ENCODE assay signal across 8 cellular contexts in the genomic region with DNA sequence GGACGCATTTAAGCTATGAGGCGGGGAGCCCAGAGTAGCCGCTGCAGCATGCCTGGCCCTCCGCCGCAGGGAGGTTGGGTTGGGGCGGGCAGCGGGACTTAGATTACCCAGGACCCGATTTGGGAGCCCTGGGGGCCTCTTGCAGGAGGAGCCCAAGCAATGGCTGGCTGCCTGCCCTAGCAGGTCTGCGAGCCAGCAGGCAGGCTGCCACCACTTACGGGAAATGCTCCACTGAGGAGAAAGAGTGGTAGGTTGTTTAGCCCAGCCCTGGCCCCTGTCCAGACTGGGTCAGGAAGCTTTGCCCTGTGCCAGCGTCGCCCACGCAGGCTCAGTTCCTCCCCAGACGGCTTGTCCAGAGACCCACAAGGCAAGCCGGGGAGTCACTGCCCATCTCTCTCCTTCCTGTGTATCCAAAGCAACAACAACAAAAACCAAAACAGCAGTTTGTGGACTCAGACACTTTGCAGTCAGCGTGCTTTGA. TPM values are rescaled to one million over a fixed set of nuclear protein-coding genes. Genes with fewer than 3 reads are reported as not detected.
DNase-seq lines count a peak whose midpoint lies in the region; ATAC-seq and TF ChIP-seq lines count a peak whose summit lies in the region.

No MANE protein-coding gene starts in this region.

- no TSS peak for BruUV-seq in PC-3 (replicated peaks; lab: Mats Ljungman, UMichigan)

- ATAC-seq in PC-3 (peak; percentile 71), HG02973 (IDR thresholded peaks at IDR 0.05; ENCODE audit: unreplicated experiment) (no peak), GM21447 (IDR thresholded peaks at IDR 0.05; ENCODE audit: unreplicated experiment) (no peak)

- H3K9me3 ChIP-seq in BLaER1 treated with 17β-estradiol and CSF1 and Interleukin-3, amounts not matched to agents 10 nM and 100 nM (replicated peaks in 1 of 11), result no peaks in the 10 kb centered on the region
- H3K9me3 ChIP-seq in PC-3 (ENCODE audit: low read length), result no peaks in the 10 kb centered on the region
- H3K9me3 ChIP-seq in esophagus (ENCODE audit: control insufficient read depth in 2 of 2, insufficient read depth in 1 of 2, low read depth in 1 of 2, low read length in 1 of 2), result no peaks in the 10 kb centered on the region
- no peaks in the 10 kb centered on the region for H3K9me3 ChIP-seq in muscle layer of colon (ENCODE audit: low read length)

- intact Hi-C loops in PC-3 (cut with micrococcal nuclease), result no loop called here

- H3K79me2 ChIP-seq in PC-3 (ENCODE audit: low read length), result no peaks in the 10 kb centered on the region

- peak overlapping the region; percentile 33 to 87 (median 63); a peak in 21 of 22 replicates for H3K27ac ChIP-seq in BLaER1 treated with 17β-estradiol and CSF1 and Interleukin-3, amounts not matched to agents 10 nM and 100 nM
- no peak overlapping the region for H3K27ac ChIP-seq in PC-3 (ENCODE audit: low read length)
- peak overlapping the region; percentile 74 to 84 for H3K27ac ChIP-seq in esophagus (ENCODE audit: low read depth in 2 of 2, low read length in 1 of 2)
- H3K27ac ChIP-seq in muscle layer of colon (ENCODE audit: low read depth, low read length), result peak overlapping the region; percentile 96

- WGBS in esophagus, 2 donors, result 11 to 14% methylated on average over 16 of the region's 16 CpGs

- H3K4me3 ChIP-seq in BLaER1 treated with 17β-estradiol and CSF1 and Interleukin-3, amounts not matched to agents 10 nM and 100 nM, result peak overlapping the region in 1 of 10 experiments; percentile 43; a peak in 3 of 20 replicates
- H3K4me3 ChIP-seq in PC-3 (ENCODE audit: low read length) (no peak overlapping the region), esophagus (ENCODE audit: low read depth in 1 of 2, low read length in 2 of 2) (no peak overlapping the region), muscle layer of colon (ENCODE audit: low read depth in 1 of 2, low read length in 2 of 2) (peak overlapping the region; percentile 1 to 51)

- peaks cover 37 to 64% (median 41%) of the 10 kb centered on the region in 10 experiments for H3K4me1 ChIP-seq in BLaER1 treated with 17β-estradiol and CSF1 and Interleukin-3, amounts not matched to agents 10 nM and 100 nM
- H3K4me1 ChIP-seq in PC-3 (ENCODE audit: insufficient read depth, low read length), result peaks cover 18% of the 10 kb centered on the region
- peaks cover 3 to 11% of the 10 kb centered on the region in 2 donors for H3K4me1 ChIP-seq in esophagus (ENCODE audit: control insufficient read depth in 2 of 2, insufficient read depth in 2 of 2, low read length in 1 of 2)
- peaks cover 22% of the 10 kb centered on the region for H3K4me1 ChIP-seq in muscle layer of colon (ENCODE audit: insufficient read depth, low read length)

- peak overlapping the region; percentile 69 for H2AFZ ChIP-seq in PC-3 (ENCODE audit: low read length)

- H3K27me3 ChIP-seq in BLaER1 treated with 17β-estradiol and CSF1 and Interleukin-3, amounts not matched to agents 10 nM and 100 nM, result no peaks in the 10 kb centered on the region
- H3K27me3 ChIP-seq in PC-3 (ENCODE audit: low read length) (no peaks in the 10 kb centered on the region), esophagus (ENCODE audit: control insufficient read depth in 1 of 2, insufficient read depth in 2 of 2, low read length in 2 of 2) (no peaks in the 10 kb centered on the region), muscle layer of colon (ENCODE audit: control insufficient read depth in 1 of 2, insufficient read depth in 2 of 2, low read length in 2 of 2) (no peaks in the 10 kb centered on the region)

- no peaks in the 10 kb centered on the region for H3K9me2 ChIP-seq in PC-3 (replicated peaks; ENCODE audit: low read length)

- POLR2A ChIA-PET in PC-3 (lab: Charles Lee; ENCODE audit: unreplicated experiment), result no interaction called here

- no peaks in the 10 kb centered on the region for H4K20me1 ChIP-seq in BLaER1 treated with 17β-estradiol and CSF1 and Interleukin-3, amounts not matched to agents 10 nM and 100 nM
- H4K20me1 ChIP-seq in PC-3 (ENCODE audit: low read length), result no peaks in the 10 kb centered on the region

- CTCF ChIA-PET in PC-3 (lab: Charles Lee), result no interaction called here

- peak overlapping the region; percentile 77 to 95 (median 85) for H3K4me2 ChIP-seq in BLaER1 treated with 17β-estradiol and CSF1 and Interleukin-3, amounts not matched to agents 10 nM and 100 nM
- H3K4me2 ChIP-seq in PC-3 (ENCODE audit: low read length), result peak overlapping the region; percentile 66

- no peaks in the 10 kb centered on the region for H3F3A ChIP-seq in PC-3 (ENCODE audit: low read length, unreplicated experiment)

- no peak for TF ChIP-seq CTCF in PC-3 (conservative IDR thresholded peaks at IDR 0.05; ENCODE audit: low read depth, low read length)

- no peaks in the 10 kb centered on the region for H3K36me3 ChIP-seq in BLaER1 treated with 17β-estradiol and CSF1 and Interleukin-3, amounts not matched to agents 10 nM and 100 nM
- H3K36me3 ChIP-seq in PC-3 (ENCODE audit: low read depth, low read length), result no peaks in the 10 kb centered on the region
- no peaks in the 10 kb centered on the region for H3K36me3 ChIP-seq in esophagus (ENCODE audit: control insufficient read depth in 2 of 2, insufficient read depth in 2 of 2, low read length in 1 of 2)
- no peaks in the 10 kb centered on the region for H3K36me3 ChIP-seq in muscle layer of colon (ENCODE audit: insufficient read depth, low read length)

- DNase-seq in PC-3, result peak; percentile 62
- DNase-seq in activated gamma-delta T cell (lab: John Stamatoyannopoulos, UW), result no peak
- DNase-seq in NOMO-1 (lab: John Stamatoyannopoulos, UW; ENCODE audit: unreplicated experiment in 2 of 2), result no peak

- peak overlapping the region; percentile 11 to 78 (median 60); a peak in 21 of 22 replicates for H3K9ac ChIP-seq in BLaER1 treated with 17β-estradiol and CSF1 and Interleukin-3, amounts not matched to agents 10 nM and 100 nM
- H3K9ac ChIP-seq in PC-3 (ENCODE audit: low read length) (no peak overlapping the region), muscle layer of colon (ENCODE audit: low read length) (no peak overlapping the region)

RNA-seq across cellular contexts. Expression of a gene that starts 10.3 kb away (rescaled TPM):
- total RNA-seq in PC-3 (2014; rRNA removed), result not detected in 2 replicates
- polyA plus RNA-seq in esophagus, result under 1 TPM; 0.05 to 0.08 TPM

RNA-seq across cellular contexts. Expression of a gene that starts 48.1 kb away (rescaled TPM):
- total RNA-seq in PC-3 (2014; rRNA removed), result not detected in 2 replicates
- polyA plus RNA-seq in esophagus, result 1 to 10 TPM; 2.8 to 5.5 TPM

Comparison
In these comparisons a context has a peak if more than half of its experiments do, and no peak if none do; other contexts are left out.
1. H3K4me3 ChIP-seq: peak in muscle layer of colon (2 of 2); none in PC-3 (single experiment) and esophagus (0 of 2).
2. H3K9ac ChIP-seq: peak in BLaER1 treated with 17β-estradiol and CSF1 and Interleukin-3, amounts not matched to agents 10 nM and 100 nM (11 of 11); none in PC-3 (single experiment) and muscle layer of colon (single experiment).